ENCODE assay signal across 35 cellular contexts in genomic region chr3:98726084-98726483, GRCh38. TPM values are rescaled to one million over a fixed set of nuclear protein-coding genes. Genes with fewer than 3 reads are reported as not detected.
DNase-seq lines count a peak whose midpoint lies in the region; ATAC-seq and TF ChIP-seq lines count a peak whose summit lies in the region.
"Had no signal": no experiment of that assay in that cellular context is flagged by ENCODE, and none has a peak within 500 bp of the region (broad histone marks: within the 10 kb centered on the region; RNA-seq: fewer than 3 reads in every experiment).

No MANE protein-coding gene starts in this region.

- ATAC-seq in SK-N-SH treated with all-trans-retinoic acid at 6 μM for 48 hours (peak; percentile 75), HG03354 (IDR thresholded peaks at IDR 0.05; ENCODE audit: poor library complexity, severe bottlenecking, unreplicated experiment) (no peak)
- ATAC-seq: gastroesophageal sphincter; HepG2; left ventricle myocardium superior; Panc1; right lobe of liver; stimulated activated naive B cell treated with anti-CD40 and anti-IgM and Interleukin-4, amounts not matched to agents 10 μg/mL and 1 μg/mL and 100 μg/mL, for 72 hours; upper lobe of right lung had no signal

- intact Hi-C loops in mammary epithelial cell (cut with micrococcal nuclease) (no loop called here), breast epithelium (cut with DNase I; ENCODE audit: low total_unique reads) (no loop called here)

- TF ChIP-seq POLR2A in breast epithelium (IDR thresholded peaks at IDR 0.05) (no peak), tibial nerve (IDR thresholded peaks at IDR 0.05) (no peak)

- CTCF ChIA-PET in mammary epithelial cell (lab: Charles Lee; ENCODE audit: low non-redundant PET): no interaction called here

- H3K4me3 Mint-ChIP-seq in T-helper 2 cell treated with Interferon-gamma antibody and Interleukin-4, amounts not matched to agents 5 μg/mL and 100 μg/mL, for 36 hours: no peak overlapping the region
- H3K4me3 Mint-ChIP-seq: activated naive CD4-positive, alpha-beta T cell treated with anti-CD3 and anti-CD28 coated beads for 36 hours; activated T-helper 1 cell treated with anti-CD3 and anti-CD28 coated beads, Interleukin-12 subunit alpha, Interleukin-12 subunit beta, Interleukin-2, Interleukin-4 antibody, amounts not matched to agents 30 ng/mL and 10 ng/mL and 1 ng/mL, durations not matched to agents 14 hours and 24 hours and 36 hours; endodermal cell; mesothelial cell of epicardium; naive B cell; stimulated activated naive B cell treated with anti-CD40 and anti-IgM and Interleukin-4, amounts not matched to agents 10 μg/mL and 1 μg/mL and 100 μg/mL, for 72 hours had no signal

- H3K79me2 ChIP-seq in mammary epithelial cell (ENCODE audit: insufficient read depth, low read length) (no peaks in the 10 kb centered on the region), fibroblast of lung (ENCODE audit: control insufficient read depth, insufficient read depth, low read length) (no peaks in the 10 kb centered on the region)

- in situ Hi-C loops in mammary epithelial cell (cut with MboI; ENCODE audit: low sequenced_read_pairs in 2 of 2): no loop called here

- H3K27ac ChIP-seq in mammary epithelial cell (ENCODE audit: insufficient read depth, low read depth, low read length) (no peak overlapping the region), breast epithelium (no peak overlapping the region), fibroblast of lung (ENCODE audit: insufficient read depth, low read length) (no peak overlapping the region), tibial nerve (no peak overlapping the region)
- H3K27ac ChIP-seq: 22Rv1, esophagus squamous epithelium, gastroesophageal sphincter, neutrophil, right lobe of liver, upper lobe of right lung had no signal

- H3K4me2 ChIP-seq in mammary epithelial cell (ENCODE audit: insufficient read depth, low read depth, low read length): no peak overlapping the region
- H3K4me2 ChIP-seq in fibroblast of lung (ENCODE audit: extremely low read depth, insufficient read depth, low read length): no peak overlapping the region

- H3K27me3 ChIP-seq in mammary epithelial cell (ENCODE audit: insufficient read depth, low read length) (no peaks in the 10 kb centered on the region), breast epithelium (no peaks in the 10 kb centered on the region), fibroblast of lung (ENCODE audit: control insufficient read depth, insufficient read depth, low read length) (no peaks in the 10 kb centered on the region), tibial nerve (no peaks in the 10 kb centered on the region)
- H3K27me3 ChIP-seq: esophagus squamous epithelium, gastroesophageal sphincter, right lobe of liver, upper lobe of right lung had no signal

- no peaks in the 10 kb centered on the region for H3K9me3 Mint-ChIP-seq in T-helper 2 cell treated with Interferon-gamma antibody and Interleukin-4, amounts not matched to agents 5 μg/mL and 100 μg/mL, for 36 hours
- H3K9me3 Mint-ChIP-seq: activated naive CD4-positive, alpha-beta T cell treated with anti-CD3 and anti-CD28 coated beads for 36 hours; activated T-helper 1 cell treated with anti-CD3 and anti-CD28 coated beads, Interleukin-12 subunit alpha, Interleukin-12 subunit beta, Interleukin-2, Interleukin-4 antibody, amounts not matched to agents 30 ng/mL and 10 ng/mL and 1 ng/mL, durations not matched to agents 14 hours and 24 hours and 36 hours; mesothelial cell of epicardium; stimulated activated naive B cell treated with anti-CD40 and anti-IgM and Interleukin-4, amounts not matched to agents 10 μg/mL and 1 μg/mL and 100 μg/mL, for 72 hours had no signal

- 86% methylated on average over 1 of the region's 1 CpG for WGBS in mammary epithelial cell (ENCODE audit: low coverage, missing lambda C conversion rate)
- WGBS in tibial nerve, 2 donors: 71% methylated on average over 1 of the region's 1 CpG

- H2AFZ ChIP-seq in mammary epithelial cell (ENCODE audit: low read depth, low read length): no peak overlapping the region
- H2AFZ ChIP-seq in fibroblast of lung (ENCODE audit: low read length): no peak overlapping the region

- DNase-seq in mammary epithelial cell: peak; percentile 20
- no peak for DNase-seq in breast epithelium (ENCODE audit: low spot score in 2 of 2)
- peak; percentile 5 to 83 for DNase-seq in fibroblast of lung (ENCODE audit: low read depth in 2 of 2)
- no peak for DNase-seq in T-helper 2 cell treated with Interferon-gamma antibody and Interleukin-4, amounts not matched to agents 5 μg/mL and 100 μg/mL, for 36 hours (ENCODE audit: low spot score)
- DNase-seq in NCI-H2081 treated with DMSO at 0.1 percent for 48 hours (lab: John Stamatoyannopoulos, UW): no peak
- no peak for DNase-seq in tibial nerve (ENCODE audit: low spot score in 2 of 2)
- DNase-seq: activated CD4-positive, alpha-beta T cell treated with anti-CD3 and anti-CD28 coated beads, Interleukin-2, amount 50 U/mL, for 4 hours; activated CD4-positive, CD25-positive, alpha-beta regulatory T cell; activated CD8-positive, alpha-beta memory T cell treated with anti-CD3 and anti-CD28 coated beads, Interleukin-2, amount 50 U/mL, for 4 hours; activated naive CD4-positive, alpha-beta T cell treated with anti-CD3 and anti-CD28 coated beads for 36 hours; amniotic stem cell; DMS153; endodermal cell; esophagus squamous epithelium; left ventricle myocardium superior; naive B cell; NCI-H187; NCI-H2171 treated with DMSO at 0.1 percent for 48 hours; NCI-H526 treated with DMSO at 0.1 percent for 48 hours; right lobe of liver; SHP77 treated with DMSO at 0.1 percent for 48 hours; stimulated activated CD4-positive, alpha-beta T cell treated with anti-CD3 and anti-CD28 coated beads, Interleukin-4, amount 100 ng/mL, for 4 hours; stimulated activated naive B cell treated with anti-CD40 and anti-IgM and Interleukin-4, amounts not matched to agents 10 μg/mL and 1 μg/mL and 100 μg/mL, for 72 hours; upper lobe of right lung had no signal

- H4K20me1 ChIP-seq in mammary epithelial cell (ENCODE audit: insufficient read depth, low read length) (no peaks in the 10 kb centered on the region), fibroblast of lung (ENCODE audit: control insufficient read depth, extremely low read depth, insufficient read depth, low read length) (no peaks in the 10 kb centered on the region)

- no TSS peak for BruUV-seq in mammary epithelial cell (replicated peaks; lab: Mats Ljungman, UMichigan)

- dilution Hi-C loops in mammary epithelial cell (cut with HindIII; ENCODE audit: low sequenced_read_pairs): no loop called here

- H3K4me3 ChIP-seq in mammary epithelial cell (replicated peaks in 1 of 3; ENCODE audit: insufficient read depth in 1 of 3, low read depth in 2 of 3, low read length in 3 of 3) (no peak overlapping the region), breast epithelium (no peak overlapping the region), fibroblast of lung (replicated peaks in 1 of 4; ENCODE audit: control extremely low read depth in 1 of 4, insufficient read depth in 1 of 4, low read depth in 3 of 4, low read length in 4 of 4) (no peak overlapping the region), tibial nerve (no peak overlapping the region)
- H3K4me3 ChIP-seq: esophagus squamous epithelium, gastroesophageal sphincter, right lobe of liver, upper lobe of right lung had no signal

- H3K4me1 Mint-ChIP-seq in T-helper 2 cell treated with Interferon-gamma antibody and Interleukin-4, amounts not matched to agents 5 μg/mL and 100 μg/mL, for 36 hours (ENCODE audit: low read depth): no peaks in the 10 kb centered on the region
- H3K4me1 Mint-ChIP-seq: naive B cell had no signal

- H3K9ac ChIP-seq in mammary epithelial cell (ENCODE audit: insufficient read depth, low read length): no peak overlapping the region
- no peak overlapping the region for H3K9ac ChIP-seq in fibroblast of lung (ENCODE audit: insufficient read depth, low read length)

- no peaks in the 10 kb centered on the region for H3K36me3 Mint-ChIP-seq in T-helper 2 cell treated with Interferon-gamma antibody and Interleukin-4, amounts not matched to agents 5 μg/mL and 100 μg/mL, for 36 hours (ENCODE audit: low read depth)
- H3K36me3 Mint-ChIP-seq: mesothelial cell of epicardium; naive B cell; stimulated activated naive B cell treated with anti-CD40 and anti-IgM and Interleukin-4, amounts not matched to agents 10 μg/mL and 1 μg/mL and 100 μg/mL, for 72 hours had no signal

- no peaks in the 10 kb centered on the region for H3K36me3 ChIP-seq in mammary epithelial cell (ENCODE audit: insufficient read depth, low read length)
- no peaks in the 10 kb centered on the region for H3K36me3 ChIP-seq in breast epithelium
- no peaks in the 10 kb centered on the region for H3K36me3 ChIP-seq in fibroblast of lung (ENCODE audit: control insufficient read depth, insufficient read depth, low read length)
- H3K36me3 ChIP-seq in tibial nerve: no peaks in the 10 kb centered on the region
- H3K36me3 ChIP-seq: esophagus squamous epithelium, gastroesophageal sphincter, neutrophil, right lobe of liver, upper lobe of right lung had no signal

- H3K27me3 Mint-ChIP-seq in T-helper 2 cell treated with Interferon-gamma antibody and Interleukin-4, amounts not matched to agents 5 μg/mL and 100 μg/mL, for 36 hours (ENCODE audit: low read depth): peaks cover 35% of the 10 kb centered on the region

- peaks cover 5% of the 10 kb centered on the region for H3K4me1 ChIP-seq in mammary epithelial cell (ENCODE audit: insufficient read depth, low read length)
- no peaks in the 10 kb centered on the region for H3K4me1 ChIP-seq in breast epithelium
- H3K4me1 ChIP-seq in fibroblast of lung (ENCODE audit: control insufficient read depth, extremely low read depth, insufficient read depth, low read length): no peaks in the 10 kb centered on the region
- peaks cover 0 to 8% (median 0%) of the 10 kb centered on the region in 4 donors for H3K4me1 ChIP-seq in tibial nerve
- H3K4me1 ChIP-seq: esophagus squamous epithelium, gastroesophageal sphincter, right lobe of liver, upper lobe of right lung had no signal

- no peaks in the 10 kb centered on the region for H3K9me3 ChIP-seq in mammary epithelial cell (replicated peaks; ENCODE audit: insufficient read depth, low read length)
- no peaks in the 10 kb centered on the region for H3K9me3 ChIP-seq in breast epithelium
- H3K9me3 ChIP-seq in fibroblast of lung (ENCODE audit: control insufficient read depth, insufficient read depth, low read depth, low read length): no peaks in the 10 kb centered on the region
- H3K9me3 ChIP-seq in tibial nerve: no peaks in the 10 kb centered on the region
- H3K9me3 ChIP-seq: esophagus squamous epithelium, gastroesophageal sphincter, neutrophil, right lobe of liver, upper lobe of right lung had no signal

- H3K27ac Mint-ChIP-seq in T-helper 2 cell treated with Interferon-gamma antibody and Interleukin-4, amounts not matched to agents 5 μg/mL and 100 μg/mL, for 36 hours: no peak overlapping the region
- H3K27ac Mint-ChIP-seq: activated naive CD4-positive, alpha-beta T cell treated with anti-CD3 and anti-CD28 coated beads for 36 hours; activated T-helper 1 cell treated with anti-CD3 and anti-CD28 coated beads, Interleukin-12 subunit alpha, Interleukin-12 subunit beta, Interleukin-2, Interleukin-4 antibody, amounts not matched to agents 30 ng/mL and 10 ng/mL and 1 ng/mL, durations not matched to agents 14 hours and 24 hours and 36 hours; endodermal cell; mesothelial cell of epicardium; naive B cell; stimulated activated naive B cell treated with anti-CD40 and anti-IgM and Interleukin-4, amounts not matched to agents 10 μg/mL and 1 μg/mL and 100 μg/mL, for 72 hours had no signal

- TF ChIP-seq CTCF in mammary epithelial cell (conservative IDR thresholded peaks at IDR 0.05 in 1 of 2, IDR thresholded peaks at IDR 0.05 in 1 of 2; ENCODE audit: extremely low read depth in 1 of 2, insufficient read depth in 1 of 2, low read depth in 1 of 2, low read length in 2 of 2) (no peak), breast epithelium (IDR thresholded peaks at IDR 0.05) (no peak), fibroblast of lung (conservative IDR thresholded peaks at IDR 0.05 in 1 of 2, IDR thresholded peaks at IDR 0.05 in 1 of 2; ENCODE audit: low read depth in 1 of 2, low read length in 2 of 2) (no peak), tibial nerve (IDR thresholded peaks at IDR 0.05) (no peak)

- TF ChIP-seq EP300 in tibial nerve (IDR thresholded peaks at IDR 0.05): no peak

RNA-seq across cellular contexts. Expression of gene ST3GAL6, which starts 37.1 kb away (rescaled TPM):
- total RNA-seq in mammary epithelial cell: 1 to 10 TPM; 5.8 to 7.0 TPM
- polyA plus RNA-seq in mammary epithelial cell: 3.6 TPM
- polyA minus RNA-seq in mammary epithelial cell: not detected
- total RNA-seq in breast epithelium: 10 to 100 TPM; 16.1 to 52.6 (median 22.1) TPM
- 2.6 and 4.1 TPM in 2 replicates for total RNA-seq in fibroblast of lung
- 1.7 TPM in 2 replicates for polyA plus RNA-seq in fibroblast of lung
- polyA plus RNA-seq in fibroblast of lung (2012): 0.48 and 1.1 TPM in 2 replicates
- polyA minus RNA-seq in fibroblast of lung (ENCODE audit: low replicate concordance): not detected in 2 replicates
- total RNA-seq in tibial nerve: 10 to 100 TPM in 2 of 4 donors, 1 to 10 TPM in 2; 9.2 to 54.6 (median 10.1) TPM
- total RNA-seq: activated naive CD4-positive, alpha-beta T cell treated with anti-CD3 and anti-CD28 coated beads for 36 hours; G401 had no signal
- polyA plus RNA-seq: BJ had no signal

Comparison
In these comparisons a context has a peak if more than half of its experiments do, and no peak if none do; other contexts are left out.
1. DNase-seq: peak in mammary epithelial cell (single experiment) and fibroblast of lung (2 of 2); none in breast epithelium (0 of 2), T-helper 2 cell treated with Interferon-gamma antibody and Interleukin-4, amounts not matched to agents 5 μg/mL and 100 μg/mL, for 36 hours (single experiment), NCI-H2081 treated with DMSO at 0.1 percent for 48 hours (single experiment) and tibial nerve (0 of 2).